8 cellular contexts compared by ENCODE assay signal in genomic region chr3:190513409-190514162, GRCh38. TPM values are rescaled to one million over a fixed set of nuclear protein-coding genes. Genes with fewer than 3 reads are reported as not detected.
A peak's percentile ranks its signal among the peaks of the same experiment; 100 is the strongest.
DNase-seq lines count a peak whose midpoint lies in the region; ATAC-seq and TF ChIP-seq lines count a peak whose summit lies in the region.

TSS of gene IL1RAP (plus strand) at chr3:190514085. CDS start at chr3:190564290, 50,205 bp downstream.

- TF ChIP-seq CTCF in PC-3 (conservative IDR thresholded peaks at IDR 0.05; ENCODE audit: low read depth, low read length) = peak; percentile 65

- peaks cover 19% of the 10 kb centered on the region; the same call in 1 of the 2 replicates for H3K79me2 ChIP-seq in PC-3 (ENCODE audit: low read length)

- CTCF ChIA-PET in PC-3 (lab: Charles Lee) = interaction anchor here (0.5 to 2.2 kb wide), 4 partner anchors 21 to 187 kb away, joined by 4 to 8 read pairs (median 4); no protein-coding TSS in a partner anchor

- H3K9me3 ChIP-seq in PC-3 (ENCODE audit: low read length) (no peaks in the 10 kb centered on the region), muscle layer of colon (ENCODE audit: low read length) (no peaks in the 10 kb centered on the region)

- POLR2A ChIA-PET in PC-3 (lab: Charles Lee; ENCODE audit: unreplicated experiment) = interaction anchor here (0.5 kb wide), 1 partner anchor 196 kb away, joined by 4 read pairs; no protein-coding TSS in a partner anchor

- TSS peak; percentile 37 for BruUV-seq in PC-3 (replicated peaks; lab: Mats Ljungman, UMichigan)

- H3F3A ChIP-seq in PC-3 (ENCODE audit: low read length, unreplicated experiment) = no peaks in the 10 kb centered on the region

- H3K9ac ChIP-seq in PC-3 (ENCODE audit: low read length) = peak within 1 kb of the TSS; percentile 70
- H3K9ac ChIP-seq in muscle layer of colon (ENCODE audit: low read length) = peak within 1 kb of the TSS; percentile 66

- H3K4me3 ChIP-seq in PC-3 (ENCODE audit: low read length) (peak within 1 kb of the TSS; percentile 95), muscle layer of colon (ENCODE audit: low read depth in 1 of 2, low read length in 2 of 2) (peak within 1 kb of the TSS; percentile 66 to 85)

- no peaks in the 10 kb centered on the region for H3K27me3 ChIP-seq in PC-3 (ENCODE audit: low read length)
- no peaks in the 10 kb centered on the region for H3K27me3 ChIP-seq in muscle layer of colon (ENCODE audit: control insufficient read depth in 1 of 2, insufficient read depth in 2 of 2, low read length in 2 of 2)

- peak; percentile 99 for ATAC-seq in GM21390 (IDR thresholded peaks at IDR 0.05; ENCODE audit: unreplicated experiment)
- peak; percentile 91 for ATAC-seq in PC-3

- peak within 1 kb of the TSS; percentile 75 for H3K4me2 ChIP-seq in PC-3 (ENCODE audit: low read length)

- H3K36me3 ChIP-seq in PC-3 (ENCODE audit: low read depth, low read length) (no peaks in the 10 kb centered on the region), muscle layer of colon (ENCODE audit: insufficient read depth, low read length) (no peaks in the 10 kb centered on the region)

- no peaks in the 10 kb centered on the region for H3K9me2 ChIP-seq in PC-3 (replicated peaks; ENCODE audit: low read length)

- H3K4me1 ChIP-seq in PC-3 (ENCODE audit: insufficient read depth, low read length) (peaks cover 40% of the 10 kb centered on the region), muscle layer of colon (ENCODE audit: insufficient read depth, low read length) (peaks cover 3% of the 10 kb centered on the region)

- H4K20me1 ChIP-seq in PC-3 (ENCODE audit: low read length) = no peaks in the 10 kb centered on the region

- TF ChIP-seq POLR2A in erythroblast (IDR thresholded peaks at IDR 0.05; ENCODE audit: low read length) = peak; percentile 69

- peak within 1 kb of the TSS; percentile 24 for H3K27ac ChIP-seq in PC-3 (ENCODE audit: low read length)
- H3K27ac ChIP-seq in muscle layer of colon (ENCODE audit: low read depth, low read length) = peak within 1 kb of the TSS; percentile 73

- DNase-seq in D341Med (ENCODE audit: low spot score) (peak; percentile 95), HUDEP-2 (lab: John Stamatoyannopoulos, UW; ENCODE audit: unreplicated experiment in 76 of 76) (peak in 65 of 76 experiments; percentile 0 to 80 (median 33)), PC-3 (peak; percentile 96), erythroblast (lab: John Stamatoyannopoulos, UW) (peak; percentile 88 to 93)
- peak; percentile 88 for DNase-seq in activated T-cell treated with anti-CD3 and anti-CD28 coated beads, Interleukin-2, amount 50 U/mL, for 1 hour
- DNase-seq in stimulated activated CD8-positive, alpha-beta memory T cell treated with anti-CD3 and anti-CD28 coated beads, Interleukin-7, amount 100 ng/mL, for 1 hour (ENCODE audit: low read depth in 2 of 2) = peak; percentile 62 to 68

- H2AFZ ChIP-seq in PC-3 (ENCODE audit: low read length) = peak within 1 kb of the TSS; percentile 96

- intact Hi-C loops in PC-3 (cut with micrococcal nuclease) = loop anchor here (1.0 to 10.0 kb wide), 5 partner anchors 27 to 351 kb away; partner anchors contain the start of genes GMNC and TMEM207

RNA-seq across cellular contexts. Expression of gene IL1RAP, which starts in this region (rescaled TPM):
- 5.0 and 13.4 TPM in 2 replicates for total RNA-seq in PC-3 (2014; rRNA removed)

Comparison
In these comparisons a context has a peak if more than half of its experiments do, and no peak if none do; other contexts are left out.
1. Peak in every context shown above with its lines: DNase-seq, ATAC-seq, H3K4me3 ChIP-seq and H3K27ac ChIP-seq.
2. DNase-seq: peak in every context shown above with its lines; median percentile 96 in PC-3; 95 in D341Med; 90 in erythroblast; 88 in activated T-cell treated with anti-CD3 and anti-CD28 coated beads, Interleukin-2, amount 50 U/mL, for 1 hour; 65 in stimulated activated CD8-positive, alpha-beta memory T cell treated with anti-CD3 and anti-CD28 coated beads, Interleukin-7, amount 100 ng/mL, for 1 hour; 33 in HUDEP-2.